ENCODE assay signal across 22 cellular contexts in the genomic region with DNA sequence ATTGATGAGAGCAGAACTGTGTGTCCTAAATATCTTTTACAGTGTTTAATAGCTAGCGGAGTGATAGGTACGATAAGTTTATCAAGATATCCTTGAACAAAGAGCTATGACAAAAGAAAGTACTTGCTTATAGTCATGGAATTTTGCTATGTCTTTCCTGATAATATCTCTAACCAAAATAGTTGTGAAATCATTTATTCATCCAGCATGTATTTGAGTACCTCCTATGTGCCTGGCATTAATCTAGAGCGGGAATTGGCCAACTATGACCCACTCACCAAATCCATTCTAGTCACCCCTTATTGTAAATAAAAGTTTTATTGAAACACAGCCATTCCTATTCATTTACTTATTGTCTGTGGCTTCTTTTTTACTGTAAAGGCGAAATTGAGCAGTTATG. TPM values are rescaled to one million over a fixed set of nuclear protein-coding genes. Genes with fewer than 3 reads are reported as not detected.
DNase-seq lines count a peak whose midpoint lies in the region; ATAC-seq, FAIRE-seq and TF ChIP-seq lines count a peak whose summit lies in the region.
"Had no signal": no experiment of that assay in that cellular context is flagged by ENCODE, and none has a peak within 500 bp of the region (broad histone marks: within the 10 kb centered on the region; RNA-seq: fewer than 3 reads in every experiment).

No MANE protein-coding gene starts in this region.

- TF ChIP-seq POLR2A in endothelial cell of umbilical vein (IDR thresholded peaks at IDR 0.05; ENCODE audit: low read depth, low read length): no peak

- POLR2A ChIA-PET in PC-9 (lab: Charles Lee; ENCODE audit: unreplicated experiment): no interaction called here
- POLR2A ChIA-PET in endothelial cell of umbilical vein (lab: Charles Lee): no interaction called here

- H3K9me2 ChIP-seq in PC-9 (ENCODE audit: insufficient read depth): no peaks in the 10 kb centered on the region

- CTCF ChIA-PET in PC-9 (lab: Charles Lee) (no interaction called here), endothelial cell of umbilical vein (lab: Charles Lee) (interaction anchor here (1.1 kb wide), 1 partner anchor 31 kb away, joined by 3 read pairs; no protein-coding TSS in a partner anchor)

- H3K36me3 ChIP-seq in PC-9 (ENCODE audit: low read depth) (no peaks in the 10 kb centered on the region), endothelial cell of umbilical vein (ENCODE audit: control insufficient read depth in 2 of 2, extremely low read depth in 1 of 2, insufficient read depth in 2 of 2, low read length in 2 of 2) (no peaks in the 10 kb centered on the region), osteoblast (ENCODE audit: insufficient read depth, low read length) (peaks cover 3% of the 10 kb centered on the region), ascending aorta (no peaks in the 10 kb centered on the region)
- H3K36me3 ChIP-seq: colonic mucosa had no signal

- H2AFZ ChIP-seq in PC-9 (no peak overlapping the region), endothelial cell of umbilical vein (ENCODE audit: low read depth, low read length) (no peak overlapping the region), osteoblast (ENCODE audit: low read length) (no peak overlapping the region)

- dilution Hi-C loops in endothelial cell of umbilical vein (cut with MboI; ENCODE audit: extremely low pct_ligation_motif_present, low sequenced_read_pairs): no loop called here

- peak overlapping the region; percentile 54 for H3K4me2 ChIP-seq in PC-9
- H3K4me2 ChIP-seq in endothelial cell of umbilical vein (ENCODE audit: insufficient read depth, low read length): peak overlapping the region; percentile 20
- H3K4me2 ChIP-seq in osteoblast (ENCODE audit: insufficient read depth, low read length): peak overlapping the region; percentile 61

- H3K27ac ChIP-seq in PC-9 (peak overlapping the region; percentile 83), endothelial cell of umbilical vein (ENCODE audit: insufficient read depth, low read depth, low read length) (no peak overlapping the region), osteoblast (ENCODE audit: low read depth, low read length) (peak overlapping the region; percentile 48), ascending aorta (no peak overlapping the region)
- H3K27ac ChIP-seq: colonic mucosa, heart left ventricle, tibial artery had no signal

- H3K9me1 ChIP-seq in endothelial cell of umbilical vein (replicated peaks; ENCODE audit: control insufficient read depth, extremely low read depth, insufficient read depth, low read length): peaks cover 2% of the 10 kb centered on the region

- FAIRE-seq in endothelial cell of umbilical vein (lab: Jason Lieb, UNC): no peak
- FAIRE-seq: islet of Langerhans had no signal

- H4K20me1 ChIP-seq in PC-9 (ENCODE audit: insufficient read depth): peaks cover 23% of the 10 kb centered on the region
- H4K20me1 ChIP-seq in endothelial cell of umbilical vein (replicated peaks; ENCODE audit: control insufficient read depth, extremely low read depth, insufficient read depth, low read length): peaks cover 3% of the 10 kb centered on the region
- peaks cover 33% of the 10 kb centered on the region for H4K20me1 ChIP-seq in osteoblast (ENCODE audit: insufficient read depth, low read length)

- intact Hi-C loops in PC-9 (cut with micrococcal nuclease; ENCODE audit: unreplicated experiment) (no loop called here), endothelial cell of umbilical vein (cut with micrococcal nuclease) (no loop called here), ascending aorta (cut with DNase I) (no loop called here)

- H3K4me3 ChIP-seq in PC-9 (peak overlapping the region; percentile 15; the same call in 1 of the 2 replicates), endothelial cell of umbilical vein (replicated peaks in 1 of 3; ENCODE audit: insufficient read depth in 1 of 3, low read depth in 1 of 3, low read length in 3 of 3) (no peak overlapping the region), osteoblast (ENCODE audit: insufficient read depth, low read length) (peak overlapping the region; percentile 10), ascending aorta (no peak overlapping the region)
- H3K4me3 ChIP-seq: colonic mucosa, heart left ventricle, tibial artery had no signal

- no peaks in the 10 kb centered on the region for H3K9me3 ChIP-seq in PC-9 (ENCODE audit: insufficient read depth, low read depth)
- H3K9me3 ChIP-seq in endothelial cell of umbilical vein (replicated peaks; ENCODE audit: control insufficient read depth, insufficient read depth, low read length): no peaks in the 10 kb centered on the region
- no peaks in the 10 kb centered on the region for H3K9me3 ChIP-seq in osteoblast (ENCODE audit: low read depth, low read length)
- no peaks in the 10 kb centered on the region for H3K9me3 ChIP-seq in ascending aorta
- H3K9me3 ChIP-seq: colonic mucosa, heart left ventricle, tibial artery had no signal

- peaks cover 34% of the 10 kb centered on the region for H3K4me1 ChIP-seq in PC-9 (replicated peaks; ENCODE audit: insufficient read depth)
- H3K4me1 ChIP-seq in endothelial cell of umbilical vein (ENCODE audit: control insufficient read depth, extremely low read depth, insufficient read depth, low read length): peaks cover 18% of the 10 kb centered on the region
- H3K4me1 ChIP-seq in osteoblast (ENCODE audit: insufficient read depth, low read length): peaks cover 17% of the 10 kb centered on the region
- no peaks in the 10 kb centered on the region for H3K4me1 ChIP-seq in ascending aorta

- TF ChIP-seq CTCF in PC-9 (conservative IDR thresholded peaks at IDR 0.05) (no peak), endothelial cell of umbilical vein (IDR thresholded peaks at IDR 0.05; ENCODE audit: extremely low read depth in 1 of 2, insufficient read depth in 1 of 2, low read depth in 1 of 2, low read length in 2 of 2) (no peak), osteoblast (IDR thresholded peaks at IDR 0.05; ENCODE audit: extremely low read depth, low read depth, low read length) (no peak), ascending aorta (IDR thresholded peaks at IDR 0.05) (no peak), omental fat pad (IDR thresholded peaks at IDR 0.05) (no peak)

- BruUV-seq in PC-9 (replicated peaks; lab: Mats Ljungman, UMichigan): no TSS peak
- no TSS peak for BruUV-seq in endothelial cell of umbilical vein (replicated peaks; lab: Mats Ljungman, UMichigan)

- H3K27me3 ChIP-seq in PC-9 (ENCODE audit: insufficient read depth, low read depth) (no peaks in the 10 kb centered on the region), endothelial cell of umbilical vein (ENCODE audit: control insufficient read depth in 2 of 2, insufficient read depth in 2 of 2, low read length in 2 of 2) (no peaks in the 10 kb centered on the region), osteoblast (ENCODE audit: insufficient read depth, low read length) (no peaks in the 10 kb centered on the region), ascending aorta (no peaks in the 10 kb centered on the region)
- H3K27me3 ChIP-seq: colonic mucosa, heart left ventricle, tibial artery had no signal

- ATAC-seq in omental fat pad (ENCODE audit: low FRiP score): no peak
- ATAC-seq: heart left ventricle; Right ventricle myocardium inferior; stimulated activated memory B cell treated with anti-CD40 and anti-IgM and Interleukin-4, amounts not matched to agents 10 μg/mL and 1 μg/mL and 100 μg/mL, for 72 hours had no signal

- no peak overlapping the region for H3K9ac ChIP-seq in endothelial cell of umbilical vein (replicated peaks; ENCODE audit: extremely low read depth, insufficient read depth, low read length)

- peak; percentile 84 for DNase-seq in ELR (ENCODE audit: low read depth)
- DNase-seq in PC-9: peak in 1 of 2 experiments; percentile 91
- no peak for DNase-seq in endothelial cell of umbilical vein (ENCODE audit: low read depth, low spot score)
- no peak for DNase-seq in osteoblast (ENCODE audit: insufficient read length, low spot score, missing footprints)
- no peak for DNase-seq in ascending aorta (ENCODE audit: low spot score in 2 of 2)
- DNase-seq in AML-193 (lab: John Stamatoyannopoulos, UW): no peak
- no peak for DNase-seq in omental fat pad (ENCODE audit: low spot score)
- DNase-seq in central memory CD4-positive, alpha-beta T cell: no peak
- DNase-seq: activated CD4-positive, CD25-positive, alpha-beta regulatory T cell; anterior cingulate cortex; CD4-positive, alpha-beta T cell; colonic mucosa; DMS79; heart left ventricle; mesendoderm; natural killer cell; NCI-H446; NK-92 treated with Interleukin-12 subunit alpha and Interleukin-12 subunit beta, amount 100 ng/mL, for 24 hours; tibial artery had no signal

- H3K79me2 ChIP-seq in PC-9 (ENCODE audit: low read depth) (peaks cover 82% of the 10 kb centered on the region), endothelial cell of umbilical vein (ENCODE audit: control insufficient read depth, insufficient read depth, low read length) (peaks cover 49% of the 10 kb centered on the region), osteoblast (ENCODE audit: insufficient read depth, low read length) (peaks cover 83% of the 10 kb centered on the region)

- peaks cover 35% of the 10 kb centered on the region for H3F3A ChIP-seq in PC-9 (ENCODE audit: insufficient read depth, low read depth)

RNA-seq across cellular contexts. Expression of gene ZFAND6, which starts 46.6 kb away (rescaled TPM):
- 43.6 and 68.3 TPM in 2 replicates for total RNA-seq in PC-9 (2021)
- 50.3 and 53.0 TPM in 2 replicates for total RNA-seq in endothelial cell of umbilical vein
- 97.9 and 98.9 TPM in 2 replicates for polyA plus RNA-seq in endothelial cell of umbilical vein
- 83.4 and 83.9 TPM in 2 replicates for polyA plus RNA-seq in endothelial cell of umbilical vein (2011; cell fraction: cytosol; rRNA removed)
- 54.1 and 68.2 TPM in 2 replicates for polyA plus RNA-seq in endothelial cell of umbilical vein (2011; cell fraction: nucleus; rRNA removed)
- 54.4 and 69.0 TPM in 2 replicates for polyA plus RNA-seq in endothelial cell of umbilical vein (2012)
- 65.6 and 69.9 TPM in 2 replicates for polyA minus RNA-seq in endothelial cell of umbilical vein
- polyA minus RNA-seq in endothelial cell of umbilical vein (2011; cell fraction: cytosol; rRNA and poly(A)+ RNA removed): 69.6 TPM
- polyA minus RNA-seq in endothelial cell of umbilical vein (2011; cell fraction: nucleus; rRNA and poly(A)+ RNA removed): 66.5 and 85.7 TPM in 2 replicates
- 109 and 112 TPM in 2 replicates for total RNA-seq in osteoblast
- total RNA-seq in ascending aorta: 49.6 TPM
- total RNA-seq in omental fat pad: 100 to 1,000 TPM in 2 of 4 donors, 10 to 100 TPM in 2; 85.1 to 151 (median 120) TPM

RNA-seq across cellular contexts. Expression of gene FAH, which starts 46.7 kb away (rescaled TPM):
- total RNA-seq in PC-9 (2021) (53.9 and 75.5 TPM in 2 replicates), endothelial cell of umbilical vein (18.2 and 18.9 TPM in 2 replicates), osteoblast (17.7 and 21.2 TPM in 2 replicates), ascending aorta (23.4 TPM), omental fat pad (100 to 1,000 TPM in 1 of 4 donors, 10 to 100 TPM in 3; 52.7 to 109 (median 83.0) TPM)
- 18.7 TPM in 2 replicates for polyA plus RNA-seq in endothelial cell of umbilical vein
- polyA plus RNA-seq in endothelial cell of umbilical vein (2011; cell fraction: cytosol; rRNA removed): 17.0 and 19.5 TPM in 2 replicates
- polyA plus RNA-seq in endothelial cell of umbilical vein (2011; cell fraction: nucleus; rRNA removed): 29.3 and 32.7 TPM in 2 replicates
- 28.3 and 37.5 TPM in 2 replicates for polyA plus RNA-seq in endothelial cell of umbilical vein (2012)
- polyA minus RNA-seq in endothelial cell of umbilical vein: 24.5 and 25.4 TPM in 2 replicates
- 9.1 TPM for polyA minus RNA-seq in endothelial cell of umbilical vein (2011; cell fraction: cytosol; rRNA and poly(A)+ RNA removed)
- 7.3 and 7.6 TPM in 2 replicates for polyA minus RNA-seq in endothelial cell of umbilical vein (2011; cell fraction: nucleus; rRNA and poly(A)+ RNA removed)

Comparison
In these comparisons a context has a peak if more than half of its experiments do, and no peak if none do; other contexts are left out.
1. H3K27ac ChIP-seq: peak in PC-9 (single experiment) and osteoblast (single experiment); none in endothelial cell of umbilical vein (single experiment) and ascending aorta (0 of 2).
2. H3K4me3 ChIP-seq: peak in PC-9 (single experiment) and osteoblast (single experiment); none in endothelial cell of umbilical vein (0 of 3) and ascending aorta (0 of 2).
3. Peak in every context shown above with its lines, with median percentiles within 50 percentile points of each other: H3K4me2 ChIP-seq.